ENCODE assay signal across 8 cellular contexts in genomic region chr11:69296890-69297224, GRCh38. TPM values are rescaled to one million over a fixed set of nuclear protein-coding genes. Genes with fewer than 3 reads are reported as not detected.
DNase-seq lines count a peak whose midpoint lies in the region; ATAC-seq and TF ChIP-seq lines count a peak whose summit lies in the region.

No MANE protein-coding gene starts in this region.

- TF ChIP-seq POLR2A in Peyer's patch (IDR thresholded peaks at IDR 0.05) (no peak), esophagus squamous epithelium (IDR thresholded peaks at IDR 0.05) (no peak)

- peak overlapping the region; percentile 67 to 88 (median 80) for H3K27ac ChIP-seq in Peyer's patch
- H3K27ac ChIP-seq in esophagus squamous epithelium: peak overlapping the region; percentile 88 to 92 (median 91)
- H3K27ac ChIP-seq in skin epidermis: peak overlapping the region in 20 of 21 experiments; percentile 37 to 85 (median 70)

- H3K4me1 ChIP-seq in Peyer's patch: peaks cover 17 to 69% (median 34%) of the 10 kb centered on the region in 4 donors
- H3K4me1 ChIP-seq in esophagus squamous epithelium: peaks cover 53 to 94% (median 56%) of the 10 kb centered on the region in 3 donors

- H3K36me3 ChIP-seq in Peyer's patch (no peaks in the 10 kb centered on the region), esophagus squamous epithelium (no peaks in the 10 kb centered on the region)

- TF ChIP-seq CTCF in Peyer's patch (IDR thresholded peaks at IDR 0.05): no peak
- no peak for TF ChIP-seq CTCF in esophagus squamous epithelium (IDR thresholded peaks at IDR 0.05)

- H3K9me3 ChIP-seq in Peyer's patch (no peaks in the 10 kb centered on the region), esophagus squamous epithelium (no peaks in the 10 kb centered on the region)

- ATAC-seq in GM21528 (IDR thresholded peaks at IDR 0.05; ENCODE audit: low FRiP score, unreplicated experiment) (peak; percentile 36), GM19035 (IDR thresholded peaks at IDR 0.05; ENCODE audit: unreplicated experiment) (no peak), GM19455 (IDR thresholded peaks at IDR 0.05; ENCODE audit: unreplicated experiment) (no peak)

- intact Hi-C loops in esophagus squamous epithelium (cut with DNase I): no loop called here

- H3K4me3 ChIP-seq in Peyer's patch (peak overlapping the region in 3 of 4 donors; percentile 14 to 34 (median 23)), esophagus squamous epithelium (peak overlapping the region in 3 of 4 donors; percentile 33 to 53 (median 36)), skin epidermis (peak overlapping the region in 3 of 7 experiments; percentile 2 to 5 (median 4))

- DNase-seq in Peyer's patch (peak in 1 of 3 donors; percentile 57), esophagus squamous epithelium (lab: John Stamatoyannopoulos, UW) (no peak), NCI-H748 (lab: John Stamatoyannopoulos, UW; ENCODE audit: unreplicated experiment) (no peak), GOT3 (lab: John Stamatoyannopoulos, UW) (no peak)

- WGBS in esophagus squamous epithelium, 2 donors: 17 to 24% methylated on average over 3 of the region's 3 CpGs

- H3K27me3 ChIP-seq in Peyer's patch (no peaks in the 10 kb centered on the region), esophagus squamous epithelium (no peaks in the 10 kb centered on the region)

RNA-seq across cellular contexts. Expression of gene MYEOV, which starts 2.9 kb away (rescaled TPM):
- total RNA-seq in Peyer's patch (under 1 TPM in 1 of 4 donors, not detected in 3; 0.53 TPM), esophagus squamous epithelium (10 to 100 TPM in 3 of 4 donors, 1 to 10 TPM in 1; 5.7 to 24.6 (median 20.2) TPM)
